In genomic region chr3:52904552-52904951, GRCh38 we compare ENCODE assay signal across 13 cellular contexts. TPM values are rescaled to one million over a fixed set of nuclear protein-coding genes. Genes with fewer than 3 reads are reported as not detected.
DNase-seq lines count a peak whose midpoint lies in the region; ATAC-seq and TF ChIP-seq lines count a peak whose summit lies in the region.
"Had no signal": no experiment of that assay in that cellular context is flagged by ENCODE, and none has a peak within 500 bp of the region (broad histone marks: within the 10 kb centered on the region; RNA-seq: fewer than 3 reads in every experiment).

No MANE protein-coding gene starts in this region.

- H3K9me3 ChIP-seq in right lobe of liver = no peaks in the 10 kb centered on the region
- no peaks in the 10 kb centered on the region for H3K9me3 ChIP-seq in T-helper 17 cell (ENCODE audit: control insufficient read depth, low read length, poor library complexity, severe bottlenecking)
- H3K9me3 ChIP-seq: BLaER1 treated with 17β-estradiol and CSF1 and Interleukin-3, amounts not matched to agents 10 nM and 100 nM had no signal

- no peaks in the 10 kb centered on the region for H3K27me3 ChIP-seq in right lobe of liver
- H3K27me3 ChIP-seq: BLaER1 treated with 17β-estradiol and CSF1 and Interleukin-3, amounts not matched to agents 10 nM and 100 nM had no signal

- H3K36me3 Mint-ChIP-seq in activated T-cell treated with anti-CD3 and anti-CD28 coated beads, Interleukin-2, amount 50 U/mL, for 72 hours (ENCODE audit: insufficient read depth in 2 of 2) = no peaks in the 10 kb centered on the region
- peaks cover 22% of the 10 kb centered on the region for H3K36me3 Mint-ChIP-seq in activated T-cell treated with anti-CD3 and anti-CD28 coated beads, Interleukin-2, amount 50 U/mL, for 4 hours (ENCODE audit: insufficient read depth)
- peaks cover 31% of the 10 kb centered on the region for H3K36me3 Mint-ChIP-seq in activated T-helper 1 cell treated with anti-CD3 and anti-CD28 coated beads, Interleukin-12 subunit alpha, Interleukin-12 subunit beta, Interleukin-2, Interleukin-4 antibody, amounts not matched to agents 30 ng/mL and 10 ng/mL and 1 ng/mL, durations not matched to agents 14 hours and 24 hours and 36 hours (ENCODE audit: low read depth)
- no peaks in the 10 kb centered on the region for H3K36me3 Mint-ChIP-seq in T-helper 17 cell (ENCODE audit: low read depth)
- peaks cover 15% of the 10 kb centered on the region for H3K36me3 Mint-ChIP-seq in activated CD8-positive, alpha-beta memory T cell treated with anti-CD3 and anti-CD28 coated beads, Interleukin-2, amount 10 ng/mL, durations not matched to agents 7 days and 5 days

- no peak overlapping the region for H3K4me3 ChIP-seq in right lobe of liver
- H3K4me3 ChIP-seq: BLaER1 treated with 17β-estradiol and CSF1 and Interleukin-3, amounts not matched to agents 10 nM and 100 nM; GM23248 had no signal

- peaks cover 0 to 14% (median 4%) of the 10 kb centered on the region in 4 donors for H3K4me1 ChIP-seq in right lobe of liver

- no peak for ATAC-seq in activated T-cell treated with anti-CD3 and anti-CD28 coated beads, Interleukin-2, amount 50 U/mL, for 72 hours (replicated peaks in 1 of 2)
- ATAC-seq in activated T-cell treated with anti-CD3 and anti-CD28 coated beads, Interleukin-2, amount 50 U/mL, for 4 hours = no peak
- ATAC-seq in right lobe of liver = peak; percentile 55 to 83 (median 64)
- no peak for ATAC-seq in T-helper 17 cell
- no peak for ATAC-seq in activated CD8-positive, alpha-beta memory T cell treated with anti-CD3 and anti-CD28 coated beads, Interleukin-2, amount 10 ng/mL, durations not matched to agents 7 days and 5 days

- intact Hi-C loops in activated T-helper 1 cell treated with anti-CD3 and anti-CD28 coated beads, Interleukin-12 subunit alpha, Interleukin-12 subunit beta, Interleukin-2, Interleukin-4 antibody, amounts not matched to agents 30 ng/mL and 10 ng/mL and 1 ng/mL, durations not matched to agents 14 hours and 24 hours and 36 hours (cut with micrococcal nuclease) = no loop called here
- intact Hi-C loops in right lobe of liver (cut with DNase I) = no loop called here

- H3K27ac ChIP-seq in right lobe of liver = peak overlapping the region in 1 of 3 donors; percentile 24
- H3K27ac ChIP-seq: BLaER1 treated with 17β-estradiol and CSF1 and Interleukin-3, amounts not matched to agents 10 nM and 100 nM; GM23248 had no signal

- no peaks in the 10 kb centered on the region for H3K9me3 Mint-ChIP-seq in activated T-cell treated with anti-CD3 and anti-CD28 coated beads, Interleukin-2, amount 50 U/mL, for 72 hours
- H3K9me3 Mint-ChIP-seq in activated T-cell treated with anti-CD3 and anti-CD28 coated beads, Interleukin-2, amount 50 U/mL, for 4 hours = no peaks in the 10 kb centered on the region
- H3K9me3 Mint-ChIP-seq in activated T-helper 1 cell treated with anti-CD3 and anti-CD28 coated beads, Interleukin-12 subunit alpha, Interleukin-12 subunit beta, Interleukin-2, Interleukin-4 antibody, amounts not matched to agents 30 ng/mL and 10 ng/mL and 1 ng/mL, durations not matched to agents 14 hours and 24 hours and 36 hours = no peaks in the 10 kb centered on the region
- H3K9me3 Mint-ChIP-seq in activated CD8-positive, alpha-beta memory T cell treated with anti-CD3 and anti-CD28 coated beads, Interleukin-2, amount 10 ng/mL, durations not matched to agents 7 days and 5 days (ENCODE audit: low read depth) = no peaks in the 10 kb centered on the region

- DNase-seq in activated T-cell treated with anti-CD3 and anti-CD28 coated beads, Interleukin-2, amount 50 U/mL, for 72 hours = no peak
- no peak for DNase-seq in activated T-cell treated with anti-CD3 and anti-CD28 coated beads, Interleukin-2, amount 50 U/mL, for 4 hours
- DNase-seq in activated T-helper 1 cell treated with anti-CD3 and anti-CD28 coated beads, Interleukin-12 subunit alpha, Interleukin-12 subunit beta, Interleukin-2, Interleukin-4 antibody, amounts not matched to agents 30 ng/mL and 10 ng/mL and 1 ng/mL, durations not matched to agents 14 hours and 24 hours and 36 hours (ENCODE audit: low spot score) = no peak
- DNase-seq in right lobe of liver = no peak
- DNase-seq in T-helper 17 cell = no peak
- DNase-seq in activated CD8-positive, alpha-beta memory T cell treated with anti-CD3 and anti-CD28 coated beads, Interleukin-2, amount 10 ng/mL, durations not matched to agents 7 days and 5 days = no peak
- DNase-seq: DMS153, DMS79, GDM1, GM23248, HCEC 1CT had no signal

- H3K27ac Mint-ChIP-seq in activated T-cell treated with anti-CD3 and anti-CD28 coated beads, Interleukin-2, amount 50 U/mL, for 72 hours = peak overlapping the region; percentile 63
- H3K27ac Mint-ChIP-seq in activated T-helper 1 cell treated with anti-CD3 and anti-CD28 coated beads, Interleukin-12 subunit alpha, Interleukin-12 subunit beta, Interleukin-2, Interleukin-4 antibody, amounts not matched to agents 30 ng/mL and 10 ng/mL and 1 ng/mL, durations not matched to agents 14 hours and 24 hours and 36 hours = peak overlapping the region; percentile 52
- no peak overlapping the region for H3K27ac Mint-ChIP-seq in T-helper 17 cell
- H3K27ac Mint-ChIP-seq in activated CD8-positive, alpha-beta memory T cell treated with anti-CD3 and anti-CD28 coated beads, Interleukin-2, amount 10 ng/mL, durations not matched to agents 7 days and 5 days = no peak overlapping the region
- H3K27ac Mint-ChIP-seq: B cell had no signal

- CTCF ChIA-PET in activated CD8-positive, alpha-beta memory T cell treated with anti-CD3 and anti-CD28 coated beads, Interleukin-2, amount 10 ng/mL, durations not matched to agents 7 days and 5 days (lab: Charles Lee) = interaction anchor here (0.9 to 1.3 kb wide), 3 partner anchors 10 to 106 kb away, joined by 3 read pairs; no protein-coding TSS in a partner anchor

- H3K27me3 Mint-ChIP-seq in activated T-cell treated with anti-CD3 and anti-CD28 coated beads, Interleukin-2, amount 50 U/mL, for 72 hours (ENCODE audit: low read depth) = no peaks in the 10 kb centered on the region
- H3K27me3 Mint-ChIP-seq in activated T-cell treated with anti-CD3 and anti-CD28 coated beads, Interleukin-2, amount 50 U/mL, for 4 hours (ENCODE audit: low read depth) = no peaks in the 10 kb centered on the region
- H3K27me3 Mint-ChIP-seq in activated T-helper 1 cell treated with anti-CD3 and anti-CD28 coated beads, Interleukin-12 subunit alpha, Interleukin-12 subunit beta, Interleukin-2, Interleukin-4 antibody, amounts not matched to agents 30 ng/mL and 10 ng/mL and 1 ng/mL, durations not matched to agents 14 hours and 24 hours and 36 hours (ENCODE audit: insufficient read depth) = no peaks in the 10 kb centered on the region
- H3K27me3 Mint-ChIP-seq in T-helper 17 cell = no peaks in the 10 kb centered on the region
- no peaks in the 10 kb centered on the region for H3K27me3 Mint-ChIP-seq in activated CD8-positive, alpha-beta memory T cell treated with anti-CD3 and anti-CD28 coated beads, Interleukin-2, amount 10 ng/mL, durations not matched to agents 7 days and 5 days
- H3K27me3 Mint-ChIP-seq: B cell had no signal

- WGBS in right lobe of liver (ENCODE audit: insufficient coverage, low coverage, low lambda C conversion rate, missing lambda C conversion rate) = 60% methylated on average over 1 of the region's 1 CpG

- H3K4me3 Mint-ChIP-seq in activated T-cell treated with anti-CD3 and anti-CD28 coated beads, Interleukin-2, amount 50 U/mL, for 72 hours = no peak overlapping the region
- no peak overlapping the region for H3K4me3 Mint-ChIP-seq in activated T-cell treated with anti-CD3 and anti-CD28 coated beads, Interleukin-2, amount 50 U/mL, for 4 hours
- H3K4me3 Mint-ChIP-seq in activated T-helper 1 cell treated with anti-CD3 and anti-CD28 coated beads, Interleukin-12 subunit alpha, Interleukin-12 subunit beta, Interleukin-2, Interleukin-4 antibody, amounts not matched to agents 30 ng/mL and 10 ng/mL and 1 ng/mL, durations not matched to agents 14 hours and 24 hours and 36 hours = no peak overlapping the region
- no peak overlapping the region for H3K4me3 Mint-ChIP-seq in T-helper 17 cell
- H3K4me3 Mint-ChIP-seq in activated CD8-positive, alpha-beta memory T cell treated with anti-CD3 and anti-CD28 coated beads, Interleukin-2, amount 10 ng/mL, durations not matched to agents 7 days and 5 days = no peak overlapping the region
- H3K4me3 Mint-ChIP-seq: B cell had no signal

- no peak for TF ChIP-seq CTCF in right lobe of liver (IDR thresholded peaks at IDR 0.05)

- no peak for TF ChIP-seq POLR2A in right lobe of liver (IDR thresholded peaks at IDR 0.05)

- H3K36me3 ChIP-seq in right lobe of liver = peaks cover 0 to 6% (median 4%) of the 10 kb centered on the region in 4 donors

- H3K4me1 Mint-ChIP-seq in activated T-cell treated with anti-CD3 and anti-CD28 coated beads, Interleukin-2, amount 50 U/mL, for 72 hours (ENCODE audit: low read depth) = no peaks in the 10 kb centered on the region
- H3K4me1 Mint-ChIP-seq in activated T-cell treated with anti-CD3 and anti-CD28 coated beads, Interleukin-2, amount 50 U/mL, for 4 hours (ENCODE audit: low read depth) = no peaks in the 10 kb centered on the region
- H3K4me1 Mint-ChIP-seq in activated T-helper 1 cell treated with anti-CD3 and anti-CD28 coated beads, Interleukin-12 subunit alpha, Interleukin-12 subunit beta, Interleukin-2, Interleukin-4 antibody, amounts not matched to agents 30 ng/mL and 10 ng/mL and 1 ng/mL, durations not matched to agents 14 hours and 24 hours and 36 hours (ENCODE audit: low read depth) = no peaks in the 10 kb centered on the region
- no peaks in the 10 kb centered on the region for H3K4me1 Mint-ChIP-seq in T-helper 17 cell
- H3K4me1 Mint-ChIP-seq in activated CD8-positive, alpha-beta memory T cell treated with anti-CD3 and anti-CD28 coated beads, Interleukin-2, amount 10 ng/mL, durations not matched to agents 7 days and 5 days = no peaks in the 10 kb centered on the region
- H3K4me1 Mint-ChIP-seq: B cell had no signal

RNA-seq across cellular contexts. Expression of gene STIMATE, which starts 7.2 kb away (rescaled TPM):
- 10 to 100 TPM; 34.4 to 40.8 TPM for total RNA-seq in activated T-cell treated with anti-CD3 and anti-CD28 coated beads, Interleukin-2, amount 50 U/mL, for 72 hours
- 10 to 100 TPM; 20.0 to 26.0 (median 25.6) TPM for total RNA-seq in activated T-cell treated with anti-CD3 and anti-CD28 coated beads, Interleukin-2, amount 50 U/mL, for 4 hours
- 19.8 and 20.1 TPM in 2 replicates for total RNA-seq in activated T-helper 1 cell treated with anti-CD3 and anti-CD28 coated beads, Interleukin-12 subunit alpha, Interleukin-12 subunit beta, Interleukin-2, Interleukin-4 antibody, amounts not matched to agents 30 ng/mL and 10 ng/mL and 1 ng/mL, durations not matched to agents 14 hours and 24 hours and 36 hours
- total RNA-seq in right lobe of liver (10 to 100 TPM; 17.4 to 48.5 (median 33.8) TPM), T-helper 17 cell (10 to 100 TPM; 41.1 to 42.6 TPM)
- total RNA-seq in activated CD8-positive, alpha-beta memory T cell treated with anti-CD3 and anti-CD28 coated beads, Interleukin-2, amount 10 ng/mL, durations not matched to agents 7 days and 5 days = 10 to 100 TPM; 43.3 to 47.8 TPM

Comparison
In these comparisons a context has a peak if more than half of its experiments do, and no peak if none do; other contexts are left out.
1. ATAC-seq: peak in right lobe of liver (4 of 4); none in activated T-cell treated with anti-CD3 and anti-CD28 coated beads, Interleukin-2, amount 50 U/mL, for 72 hours (0 of 2), activated T-cell treated with anti-CD3 and anti-CD28 coated beads, Interleukin-2, amount 50 U/mL, for 4 hours (0 of 2), T-helper 17 cell (single experiment) and activated CD8-positive, alpha-beta memory T cell treated with anti-CD3 and anti-CD28 coated beads, Interleukin-2, amount 10 ng/mL, durations not matched to agents 7 days and 5 days (single experiment).
2. H3K27ac Mint-ChIP-seq: peak in activated T-cell treated with anti-CD3 and anti-CD28 coated beads, Interleukin-2, amount 50 U/mL, for 72 hours (single experiment) and activated T-helper 1 cell treated with anti-CD3 and anti-CD28 coated beads, Interleukin-12 subunit alpha, Interleukin-12 subunit beta, Interleukin-2, Interleukin-4 antibody, amounts not matched to agents 30 ng/mL and 10 ng/mL and 1 ng/mL, durations not matched to agents 14 hours and 24 hours and 36 hours (single experiment); none in T-helper 17 cell (single experiment) and activated CD8-positive, alpha-beta memory T cell treated with anti-CD3 and anti-CD28 coated beads, Interleukin-2, amount 10 ng/mL, durations not matched to agents 7 days and 5 days (single experiment).